ENCODE assay signal across 28 cellular contexts in the genomic region with DNA sequence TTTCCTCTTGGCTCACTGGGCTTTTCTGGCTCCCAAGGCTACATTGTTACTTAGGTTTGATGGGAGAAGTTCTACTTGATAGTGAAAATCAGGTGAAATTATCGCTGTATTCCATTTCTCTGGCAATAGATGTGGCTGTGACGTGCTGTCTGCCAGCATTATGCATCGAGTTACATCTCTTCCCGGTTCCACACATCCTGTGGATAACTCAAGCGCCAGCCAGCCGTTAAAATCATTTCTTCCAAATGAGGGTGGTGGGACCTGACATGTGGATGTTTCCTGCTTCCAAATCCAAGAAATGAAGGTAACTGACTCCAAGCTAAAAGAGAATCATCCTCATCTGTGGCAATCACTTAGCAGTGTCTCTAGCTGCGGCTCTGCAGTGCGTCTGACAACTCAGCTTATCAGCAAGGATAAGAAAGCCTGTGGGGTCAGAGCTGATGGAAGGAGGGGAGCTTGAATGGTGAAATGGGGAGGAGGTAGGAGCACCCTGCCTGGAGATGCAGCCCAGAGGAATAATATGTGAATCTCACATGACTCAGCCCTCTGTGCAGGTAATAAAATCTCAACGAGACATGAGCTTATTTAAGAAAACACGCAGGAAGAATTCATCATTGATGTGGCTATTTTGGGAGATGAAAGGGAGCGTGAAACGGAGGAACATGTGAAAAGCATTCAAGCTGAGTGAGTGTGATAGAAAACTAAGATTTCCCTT.
A peak's percentile ranks its signal among the peaks of the same experiment; 100 is the strongest.
DNase-seq lines count a peak whose midpoint lies in the region; ATAC-seq, FAIRE-seq and TF ChIP-seq lines count a peak whose summit lies in the region.
"Had no signal": no experiment of that assay in that cellular context is flagged by ENCODE, and none has a peak within 500 bp of the region (broad histone marks: within the 10 kb centered on the region; RNA-seq: fewer than 3 reads in every experiment).

No MANE protein-coding gene starts in this region.

- H3K4me3 ChIP-seq in naive thymus-derived CD4-positive, alpha-beta T cell (ENCODE audit: low read length) = no peak overlapping the region
- H3K4me3 ChIP-seq in esophagus muscularis mucosa = no peak overlapping the region
- H3K4me3 ChIP-seq: A549, thyroid gland had no signal

- H3K4me1 ChIP-seq in naive thymus-derived CD4-positive, alpha-beta T cell (ENCODE audit: control insufficient read depth in 2 of 2, insufficient read depth in 2 of 2, low read length in 2 of 2) = peaks cover 0 to 16% of the 10 kb centered on the region in 2 donors
- H3K4me1 ChIP-seq in esophagus muscularis mucosa = no peaks in the 10 kb centered on the region
- H3K4me1 ChIP-seq: A549, Caco-2 had no signal

- H3K27me3 ChIP-seq in naive thymus-derived CD4-positive, alpha-beta T cell (ENCODE audit: control insufficient read depth in 2 of 2, insufficient read depth in 2 of 2, low read length in 2 of 2) = no peaks in the 10 kb centered on the region
- H3K27me3 ChIP-seq in esophagus muscularis mucosa = no peaks in the 10 kb centered on the region
- H3K27me3 ChIP-seq: neutrophil, thyroid gland had no signal

- 65% methylated on average over 12 of the region's 12 CpGs for WGBS in esophagus muscularis mucosa

- H3K9me3 ChIP-seq in naive thymus-derived CD4-positive, alpha-beta T cell (ENCODE audit: control insufficient read depth in 2 of 3, low read length in 3 of 3) = no peaks in the 10 kb centered on the region
- H3K9me3 ChIP-seq in esophagus muscularis mucosa = no peaks in the 10 kb centered on the region
- H3K9me3 ChIP-seq: Caco-2, neutrophil, thyroid gland had no signal

- CTCF ChIA-PET in naive thymus-derived CD4-positive, alpha-beta T cell (lab: Charles Lee) = interaction anchor here (1.0 kb wide), 1 partner anchor 382 kb away, joined by 3 read pairs; no protein-coding TSS in a partner anchor

- ATAC-seq in naive thymus-derived CD4-positive, alpha-beta T cell = peak; percentile 60
- ATAC-seq in GM21529 (IDR thresholded peaks at IDR 0.05; ENCODE audit: unreplicated experiment) = no peak
- ATAC-seq: activated CD8-positive, alpha-beta T cell treated with anti-CD3 and anti-CD28 coated beads for 36 hours; SK-N-SH treated with all-trans-retinoic acid at 6 μM for 48 hours; stimulated activated naive CD8-positive, alpha-beta T cell treated with anti-CD3 and anti-CD28 coated beads, Interleukin-15, Interleukin-2, amounts not matched to agents 100 U/mL and 50 U/mL, for 24 hours had no signal

- no peaks in the 10 kb centered on the region for H3K27me3 Mint-ChIP-seq in activated naive CD4-positive, alpha-beta T cell treated with anti-CD3 and anti-CD28 coated beads, Interleukin-2, amount 50 U/mL, for 24 hours
- no peaks in the 10 kb centered on the region for H3K27me3 Mint-ChIP-seq in brain
- peaks cover 0 to 25% (median 5%) of the 10 kb centered on the region in 5 donors for H3K27me3 Mint-ChIP-seq in naive thymus-derived CD4-positive, alpha-beta T cell
- H3K27me3 Mint-ChIP-seq: B cell had no signal

- no peak for TF ChIP-seq POLR2A in esophagus muscularis mucosa (IDR thresholded peaks at IDR 0.05; ENCODE audit: low read depth)

- peak overlapping the region; percentile 46 for H3K27ac Mint-ChIP-seq in activated naive CD4-positive, alpha-beta T cell treated with anti-CD3 and anti-CD28 coated beads, Interleukin-2, amount 50 U/mL, for 24 hours
- peak overlapping the region in 4 of 5 experiments; percentile 23 to 94 (median 58) for H3K27ac Mint-ChIP-seq in brain
- H3K27ac Mint-ChIP-seq in naive thymus-derived CD4-positive, alpha-beta T cell = peak overlapping the region in 3 of 9 donors; percentile 21 to 48 (median 34)
- H3K27ac Mint-ChIP-seq: activated CD8-positive, alpha-beta T cell treated with anti-CD3 and anti-CD28 coated beads for 36 hours; activated T-helper 2 cell treated with anti-CD3 and anti-CD28 coated beads, Interferon-gamma antibody, Interleukin-2, Interleukin-4, amounts not matched to agents 10 μg/mL and 5 μg/mL and 100 μg/mL, durations not matched to agents 14 hours and 24 hours and 36 hours; B cell; progenitor cell of endocrine pancreas had no signal

- TF ChIP-seq CTCF in brain (conservative IDR thresholded peaks at IDR 0.05) (no peak), esophagus muscularis mucosa (IDR thresholded peaks at IDR 0.05) (no peak)

- DNase-seq in activated naive CD4-positive, alpha-beta T cell treated with Interleukin-2 at 50 U/mL for 16 hours = no peak
- peak in 6 of 9 donors; percentile 36 to 64 (median 56) for DNase-seq in naive thymus-derived CD4-positive, alpha-beta T cell
- DNase-seq in urothelium cell line (ENCODE audit: low spot score) = peak; percentile 43
- DNase-seq in esophagus muscularis mucosa (ENCODE audit: extremely low spot score) = no peak
- no peak for DNase-seq in Kasumi-1 (lab: John Stamatoyannopoulos, UW)
- DNase-seq: activated CD4-positive, CD25-positive, alpha-beta regulatory T cell treated with anti-CD3 and anti-CD28 coated beads, Interleukin-2, amount 50 U/mL, for 72 hours; activated CD8-positive, alpha-beta T cell treated with anti-CD3 and anti-CD28 coated beads for 36 hours; Caco-2; DMS79; glutamatergic neuron; HCEC 1CT; KG1; MM.1S; NCI-H1417 treated with DMSO at 0.1 percent for 48 hours; NCI-H2081 treated with DMSO at 0.1 percent for 48 hours; stimulated activated naive CD8-positive, alpha-beta T cell treated with anti-CD3 and anti-CD28 coated beads, Interleukin-15, Interleukin-2, amounts not matched to agents 100 U/mL and 50 U/mL, for 24 hours; T-helper 2 cell; thyroid gland had no signal

- TF ChIP-seq EP300 in esophagus muscularis mucosa (IDR thresholded peaks at IDR 0.05) = no peak

- intact Hi-C loops in naive thymus-derived CD4-positive, alpha-beta T cell (cut with micrococcal nuclease) = loop anchor here in 1 of 2 donors (1.0 kb wide), 1 partner anchor 673 kb away; no protein-coding TSS in a partner anchor
- intact Hi-C loops in esophagus muscularis mucosa (cut with DNase I) = no loop called here

- H3K4me1 Mint-ChIP-seq in activated naive CD4-positive, alpha-beta T cell treated with anti-CD3 and anti-CD28 coated beads, Interleukin-2, amount 50 U/mL, for 24 hours = peaks cover 15% of the 10 kb centered on the region
- peaks cover 17% of the 10 kb centered on the region for H3K4me1 Mint-ChIP-seq in brain
- peaks cover 0 to 13% (median 6%) of the 10 kb centered on the region in 7 donors for H3K4me1 Mint-ChIP-seq in naive thymus-derived CD4-positive, alpha-beta T cell

- peak overlapping the region; percentile 61 for H3K4me3 Mint-ChIP-seq in activated naive CD4-positive, alpha-beta T cell treated with anti-CD3 and anti-CD28 coated beads, Interleukin-2, amount 50 U/mL, for 24 hours
- peak overlapping the region in 3 of 5 experiments; percentile 34 to 46 (median 41) for H3K4me3 Mint-ChIP-seq in brain
- H3K4me3 Mint-ChIP-seq in naive thymus-derived CD4-positive, alpha-beta T cell = peak overlapping the region in 9 of 10 donors; percentile 22 to 80 (median 65)
- H3K4me3 Mint-ChIP-seq: activated CD8-positive, alpha-beta T cell treated with anti-CD3 and anti-CD28 coated beads for 36 hours; B cell had no signal

- H3K36me3 Mint-ChIP-seq in activated naive CD4-positive, alpha-beta T cell treated with anti-CD3 and anti-CD28 coated beads, Interleukin-2, amount 50 U/mL, for 24 hours = no peaks in the 10 kb centered on the region
- no peaks in the 10 kb centered on the region for H3K36me3 Mint-ChIP-seq in brain
- peaks cover 0 to 1% (median 0%) of the 10 kb centered on the region in 5 donors for H3K36me3 Mint-ChIP-seq in naive thymus-derived CD4-positive, alpha-beta T cell

- POLR2A ChIA-PET in naive thymus-derived CD4-positive, alpha-beta T cell (lab: Charles Lee) = interaction anchor here (0.6 to 0.7 kb wide), 3 partner anchors 9 to 383 kb away, joined by 3 read pairs; partner anchors contain the start of gene TRIB2

- no peaks in the 10 kb centered on the region for H3K36me3 ChIP-seq in naive thymus-derived CD4-positive, alpha-beta T cell (ENCODE audit: control insufficient read depth in 2 of 3, insufficient read depth in 3 of 3, low read length in 3 of 3)
- no peaks in the 10 kb centered on the region for H3K36me3 ChIP-seq in esophagus muscularis mucosa
- H3K36me3 ChIP-seq: neutrophil, thyroid gland had no signal

- no peak for FAIRE-seq in urothelium cell line (lab: Jason Lieb, UNC)
- FAIRE-seq: A549, GM18507 had no signal

- no peaks in the 10 kb centered on the region for H3K9me3 Mint-ChIP-seq in activated naive CD4-positive, alpha-beta T cell treated with anti-CD3 and anti-CD28 coated beads, Interleukin-2, amount 50 U/mL, for 24 hours
- H3K9me3 Mint-ChIP-seq in brain = peaks cover 0 to 12% (median 3%) of the 10 kb centered on the region in 5 experiments
- H3K9me3 Mint-ChIP-seq in naive thymus-derived CD4-positive, alpha-beta T cell = peaks cover 0 to 7% (median 0%) of the 10 kb centered on the region in 11 donors
- H3K9me3 Mint-ChIP-seq: activated CD8-positive, alpha-beta T cell treated with anti-CD3 and anti-CD28 coated beads for 36 hours had no signal

- H3K27ac ChIP-seq in naive thymus-derived CD4-positive, alpha-beta T cell (ENCODE audit: low read depth, low read length) = no peak overlapping the region
- H3K27ac ChIP-seq in esophagus muscularis mucosa (replicated peaks in 1 of 4) = no peak overlapping the region
- H3K27ac ChIP-seq: A549, neutrophil, thyroid gland had no signal

Comparison
In these comparisons a context has a peak if more than half of its experiments do, and no peak if none do; other contexts are left out.
1. DNase-seq: peak in naive thymus-derived CD4-positive, alpha-beta T cell (6 of 9) and urothelium cell line (single experiment); none in activated naive CD4-positive, alpha-beta T cell treated with Interleukin-2 at 50 U/mL for 16 hours (single experiment), esophagus muscularis mucosa (single experiment) and Kasumi-1 (0 of 2).
2. Peak in every context shown above with its lines, with median percentiles within 50 percentile points of each other: H3K4me3 Mint-ChIP-seq.